Comparison of ENCODE assay signal across 21 cellular contexts in the genomic region with DNA sequence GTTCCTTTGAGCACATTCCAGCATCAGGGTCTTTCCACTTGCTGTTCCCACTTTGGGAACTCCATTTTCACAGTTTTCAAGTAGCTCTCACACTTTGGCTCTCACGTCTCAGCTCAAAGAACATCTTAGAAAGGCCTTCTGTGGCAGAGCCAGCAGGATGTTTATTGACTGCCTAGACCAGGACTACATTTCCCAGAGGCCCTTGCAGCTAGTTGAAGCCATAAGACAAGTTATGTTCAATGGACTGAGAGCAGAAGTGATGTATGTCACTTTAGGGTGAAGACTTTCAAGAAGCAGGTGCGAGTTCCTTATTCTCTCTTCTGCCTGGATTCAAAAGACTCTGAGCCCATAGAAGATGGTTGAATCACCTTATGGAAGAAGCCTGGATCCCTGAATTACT.
DNase-seq lines count a peak whose midpoint lies in the region; ATAC-seq and FAIRE-seq lines count a peak whose summit lies in the region.
"Had no signal": no experiment of that assay in that cellular context is flagged by ENCODE, and none has a peak within 500 bp of the region (broad histone marks: within the 10 kb centered on the region; RNA-seq: fewer than 3 reads in every experiment).

No MANE protein-coding gene starts in this region.

- intact Hi-C loops in dendritic cell treated with granulocyte-macrophage colony-stimulating factor and Interleukin-4, amounts not matched to agents 40 ng/mL and 50 ng/mL, for 4 days (cut with micrococcal nuclease), result no loop called here

- no peak overlapping the region for H3K4me3 Mint-ChIP-seq in dendritic cell treated with granulocyte-macrophage colony-stimulating factor and Interleukin-4, amounts not matched to agents 40 ng/mL and 50 ng/mL, for 4 days
- H3K4me3 Mint-ChIP-seq: immature natural killer cell had no signal

- no peak for ATAC-seq in GM21367 (IDR thresholded peaks at IDR 0.05; ENCODE audit: unreplicated experiment)
- ATAC-seq in GM19023 (IDR thresholded peaks at IDR 0.05; ENCODE audit: unreplicated experiment), result no peak
- ATAC-seq: left ventricle myocardium superior, mucosa of descending colon, Panc1 had no signal

- H3K27me3 Mint-ChIP-seq in dendritic cell treated with granulocyte-macrophage colony-stimulating factor and Interleukin-4, amounts not matched to agents 40 ng/mL and 50 ng/mL, for 4 days, result peaks cover 4% of the 10 kb centered on the region

- H3K9me3 Mint-ChIP-seq in dendritic cell treated with granulocyte-macrophage colony-stimulating factor and Interleukin-4, amounts not matched to agents 40 ng/mL and 50 ng/mL, for 4 days, result peaks cover 12% of the 10 kb centered on the region

- peak overlapping the region; percentile 87 for H3K27ac Mint-ChIP-seq in dendritic cell treated with granulocyte-macrophage colony-stimulating factor and Interleukin-4, amounts not matched to agents 40 ng/mL and 50 ng/mL, for 4 days
- H3K27ac Mint-ChIP-seq: immature natural killer cell had no signal

- peak; percentile 83 for FAIRE-seq in GM19239 (lab: Jason Lieb, UNC)
- FAIRE-seq: A204.1, colon, endometrium had no signal

- DNase-seq in SIG-M5 treated with dmso at 0.1 percent for 504 hours (lab: John Stamatoyannopoulos, UW; ENCODE audit: unreplicated experiment), result peak; percentile 6
- DNase-seq in SIG-M5 (lab: John Stamatoyannopoulos, UW), result no peak
- no peak for DNase-seq in GM19239 (ENCODE audit: insufficient read length, low spot score)
- peak; percentile 13 for DNase-seq in OCI-M1 (lab: John Stamatoyannopoulos, UW)
- no peak for DNase-seq in NCI-H526 treated with DMSO at 0.1 percent for 48 hours (lab: John Stamatoyannopoulos, UW)
- DNase-seq: activated CD4-positive, alpha-beta T cell treated with anti-CD3 and anti-CD28 coated beads for 4 hours; activated naive CD4-positive, alpha-beta T cell treated with Interleukin-2 at 50 U/mL for 16 hours; immature natural killer cell; left ventricle myocardium superior; mucosa of descending colon; NCI-H1694; NCI-H2227 treated with DMSO at 0.1 percent for 48 hours; stimulated activated CD4-positive, alpha-beta T cell treated with anti-CD3 and anti-CD28 coated beads, Interleukin-4, amount 100 ng/mL, for 24 hours; uterus had no signal

- peaks cover 7% of the 10 kb centered on the region for H3K36me3 Mint-ChIP-seq in dendritic cell treated with granulocyte-macrophage colony-stimulating factor and Interleukin-4, amounts not matched to agents 40 ng/mL and 50 ng/mL, for 4 days (ENCODE audit: low read depth)

- peaks cover 35% of the 10 kb centered on the region for H3K4me1 Mint-ChIP-seq in dendritic cell treated with granulocyte-macrophage colony-stimulating factor and Interleukin-4, amounts not matched to agents 40 ng/mL and 50 ng/mL, for 4 days (ENCODE audit: low read depth)

Comparison
In these comparisons a context has a peak if more than half of its experiments do, and no peak if none do; other contexts are left out.
1. DNase-seq: peak in SIG-M5 treated with dmso at 0.1 percent for 504 hours (single experiment) and OCI-M1 (single experiment); none in SIG-M5 (single experiment), GM19239 (single experiment) and NCI-H526 treated with DMSO at 0.1 percent for 48 hours (single experiment).